Comparison of ENCODE assay signal across 26 cellular contexts in the genomic region with DNA sequence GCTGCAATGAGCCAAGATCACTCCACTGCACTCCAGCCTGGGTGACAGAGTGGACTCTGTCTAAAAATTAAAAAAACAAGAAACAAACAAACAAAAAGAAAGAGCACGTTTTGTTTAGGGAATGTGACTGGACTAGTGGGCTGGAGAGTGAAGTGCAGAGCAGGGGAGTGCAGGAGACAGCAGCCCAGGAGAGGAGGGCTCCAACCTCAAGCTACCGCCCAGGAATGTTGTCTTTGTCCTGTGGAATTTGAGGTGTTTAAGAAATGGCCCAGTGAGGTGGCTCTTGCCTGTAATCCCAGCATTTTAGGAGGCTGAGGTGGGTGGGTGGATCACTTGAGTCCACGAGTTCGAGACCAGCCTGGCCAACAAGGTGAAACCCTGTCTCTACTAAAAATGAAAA. TPM values are rescaled to one million over a fixed set of nuclear protein-coding genes. Genes with fewer than 3 reads are reported as not detected.
DNase-seq lines count a peak whose midpoint lies in the region; ATAC-seq, FAIRE-seq and TF ChIP-seq lines count a peak whose summit lies in the region.
"Had no signal": no experiment of that assay in that cellular context is flagged by ENCODE, and none has a peak within 500 bp of the region (broad histone marks: within the 10 kb centered on the region; RNA-seq: fewer than 3 reads in every experiment).

No MANE protein-coding gene starts in this region.

- no peaks in the 10 kb centered on the region for H3K36me3 ChIP-seq in HepG2 (replicated peaks in 1 of 2; ENCODE audit: control insufficient read depth in 1 of 2, insufficient read depth in 2 of 2, low read length in 2 of 2)
- no peaks in the 10 kb centered on the region for H3K36me3 ChIP-seq in right lobe of liver
- no peaks in the 10 kb centered on the region for H3K36me3 ChIP-seq in GM23248 (ENCODE audit: low read depth)
- no peaks in the 10 kb centered on the region for H3K36me3 ChIP-seq in tibial nerve
- H3K36me3 ChIP-seq: BE2C, SJSA1 had no signal

- H3K27me3 ChIP-seq in HepG2 (ENCODE audit: control insufficient read depth in 1 of 2, insufficient read depth in 2 of 2, low read length in 2 of 2), result no peaks in the 10 kb centered on the region
- H3K27me3 ChIP-seq in right lobe of liver, result no peaks in the 10 kb centered on the region
- H3K27me3 ChIP-seq in GM23248 (replicated peaks; ENCODE audit: insufficient read depth), result 0 out of 2 replicates have a peak, but pooled peaks cover 6% of the 10 kb centered on the region
- no peaks in the 10 kb centered on the region for H3K27me3 ChIP-seq in tibial nerve
- H3K27me3 ChIP-seq: BE2C had no signal

- in situ Hi-C loops in HepG2 (cut with HindIII; ENCODE audit: extremely low pct_ligation_motif_present, low pct_unique_long_range_greater_than_20kb) (no loop called here), GM23248 (cut with MboI) (no loop called here)

- TF ChIP-seq EP300 in HepG2 (IDR thresholded peaks at IDR 0.05; ENCODE audit: low read depth in 2 of 2, low read length in 2 of 2) (no peak), HepG2 (CRISPR knock-in tag; IDR thresholded peaks at IDR 0.05; ENCODE audit: borderline replicate concordance) (no peak), tibial nerve (IDR thresholded peaks at IDR 0.05) (no peak)

- no peak for DNase-seq in HepG2 (ENCODE audit: low spot score)
- DNase-seq in right lobe of liver, result no peak
- peak; percentile 12 for DNase-seq in WTC11 (ENCODE audit: low spot score)
- DNase-seq in iPS DF 19.7 (ENCODE audit: low read depth, low spot score), result peak; percentile 35
- no peak for DNase-seq in type B pancreatic cell (ENCODE audit: extremely low spot score, unreplicated experiment)
- no peak for DNase-seq in GM23248
- no peak for DNase-seq in NCI-H2227 treated with DMSO at 0.1 percent for 48 hours (lab: John Stamatoyannopoulos, UW)
- DNase-seq in tibial nerve (ENCODE audit: low spot score in 2 of 2), result no peak
- DNase-seq: 8988T, ACHN, BE2C, Calu3, GOT3, Kasumi-1, NCI-H1092 treated with DMSO at 0.1 percent for 48 hours, NCI-H1436, NCI-H187 treated with DMSO at 0.1 percent for 48 hours, NCI-H2107, NCI-H446, NCI-H524 treated with DMSO at 0.1 percent for 48 hours, NCI-H774, Right ventricle myocardium superior, RPMI8226 had no signal

- H3K27ac ChIP-seq in HepG2 (ENCODE audit: extremely low read length, insufficient read depth, low read length), result no peak overlapping the region
- no peak overlapping the region for H3K27ac ChIP-seq in right lobe of liver
- H3K27ac ChIP-seq in GM23248, result no peak overlapping the region
- no peak overlapping the region for H3K27ac ChIP-seq in tibial nerve
- H3K27ac ChIP-seq: HL-60, SJSA1 had no signal

- no peaks in the 10 kb centered on the region; the same call in 1 of the 2 replicates for H3K9me3 Mint-ChIP-seq in WTC11
- no peaks in the 10 kb centered on the region for H3K9me3 Mint-ChIP-seq in type B pancreatic cell

- H3K9me3 ChIP-seq in HepG2 (ENCODE audit: low read length), result no peaks in the 10 kb centered on the region
- H3K9me3 ChIP-seq in right lobe of liver, result no peaks in the 10 kb centered on the region
- no peaks in the 10 kb centered on the region for H3K9me3 ChIP-seq in GM23248 (ENCODE audit: low read depth)
- H3K9me3 ChIP-seq in tibial nerve, result no peaks in the 10 kb centered on the region
- H3K9me3 ChIP-seq: BE2C, SJSA1 had no signal

- H3K9ac ChIP-seq in HepG2 (ENCODE audit: insufficient read depth, low read depth, low read length) (no peak overlapping the region), GM23248 (no peak overlapping the region)

- BruUV-seq in HepG2 (replicated peaks; lab: Mats Ljungman, UMichigan), result no TSS peak

- intact Hi-C loops in HepG2 (cut with micrococcal nuclease; ENCODE audit: unreplicated experiment) (no loop called here), right lobe of liver (cut with DNase I) (no loop called here)

- H2AFZ ChIP-seq in HepG2 (ENCODE audit: low read length), result no peak overlapping the region
- H2AFZ ChIP-seq in GM23248, result no peak overlapping the region

- H3K4me3 ChIP-seq in HepG2 (replicated peaks in 1 of 3; ENCODE audit: insufficient read depth in 1 of 3, low read depth in 2 of 3, low read length in 3 of 3) (no peak overlapping the region), right lobe of liver (no peak overlapping the region), GM23248 (no peak overlapping the region), tibial nerve (no peak overlapping the region)
- H3K4me3 ChIP-seq: SJSA1 had no signal

- H3K4me3 Mint-ChIP-seq in WTC11 (no peak overlapping the region), type B pancreatic cell (no peak overlapping the region)
- H3K4me3 Mint-ChIP-seq: CD14-positive monocyte had no signal

- no peak for FAIRE-seq in HepG2 (lab: Jason Lieb, UNC)

- H3K4me1 ChIP-seq in HepG2 (ENCODE audit: insufficient read depth, low read length) (peaks cover 7% of the 10 kb centered on the region), right lobe of liver (no peaks in the 10 kb centered on the region), GM23248 (ENCODE audit: insufficient read depth) (no peaks in the 10 kb centered on the region), tibial nerve (no peaks in the 10 kb centered on the region)
- H3K4me1 ChIP-seq: BE2C, SJSA1 had no signal

- POLR2A ChIA-PET in HepG2 (lab: Yijun Ruan, JAX), result no interaction called here
- POLR2A ChIA-PET in WTC11 (lab: Charles Lee), result interaction anchor here (0.6 to 1.2 kb wide), 2 partner anchors 42 to 1211 kb away, joined by 4 read pairs; a partner anchor contains a TSS

- no peak overlapping the region for H3K27ac Mint-ChIP-seq in WTC11
- no peak overlapping the region for H3K27ac Mint-ChIP-seq in type B pancreatic cell

- H3K36me3 Mint-ChIP-seq in WTC11, result no peaks in the 10 kb centered on the region
- H3K36me3 Mint-ChIP-seq in type B pancreatic cell, result no peaks in the 10 kb centered on the region
- H3K36me3 Mint-ChIP-seq: CD14-positive monocyte had no signal

- no peaks in the 10 kb centered on the region for H3F3A ChIP-seq in GM23248 (ENCODE audit: insufficient read depth)

- no peaks in the 10 kb centered on the region for H3K9me2 ChIP-seq in GM23248 (ENCODE audit: insufficient read depth)

- H3K4me2 ChIP-seq in HepG2 (ENCODE audit: low read depth, low read length) (no peak overlapping the region), GM23248 (ENCODE audit: unreplicated experiment) (no peak overlapping the region)

- H3K4me1 Mint-ChIP-seq in WTC11 (peaks cover 11% of the 10 kb centered on the region; the same call in 1 of the 2 replicates), type B pancreatic cell (ENCODE audit: unreplicated experiment) (no peaks in the 10 kb centered on the region)

- H4K20me1 ChIP-seq in HepG2 (ENCODE audit: insufficient read depth, low read length), result no peaks in the 10 kb centered on the region
- H4K20me1 ChIP-seq in GM23248 (ENCODE audit: insufficient read depth), result no peaks in the 10 kb centered on the region

- ATAC-seq in HepG2, result peak; percentile 59
- no peak for ATAC-seq in right lobe of liver
- peak; percentile 88 for ATAC-seq in WTC11

- H3K27me3 Mint-ChIP-seq in WTC11 (ENCODE audit: low read depth) (no peaks in the 10 kb centered on the region), type B pancreatic cell (no peaks in the 10 kb centered on the region)

- no peak for TF ChIP-seq POLR2A in HepG2 (IDR thresholded peaks at IDR 0.05; ENCODE audit: insufficient read depth in 1 of 2, low read depth in 2 of 2, low read length in 2 of 2)
- no peak for TF ChIP-seq POLR2A in right lobe of liver (IDR thresholded peaks at IDR 0.05)
- TF ChIP-seq POLR2A in tibial nerve (IDR thresholded peaks at IDR 0.05), result no peak

- H3K79me2 ChIP-seq in HepG2 (ENCODE audit: insufficient read depth, low read length) (no peaks in the 10 kb centered on the region), GM23248 (ENCODE audit: insufficient read depth) (no peaks in the 10 kb centered on the region)

- CTCF ChIA-PET in HepG2 (lab: Yijun Ruan, JAX; ENCODE audit: low intra/inter-chr PET ratio, low total read pairs), result no interaction called here
- CTCF ChIA-PET in WTC11 (lab: Charles Lee), result interaction anchor here (1.0 to 1.3 kb wide), 4 partner anchors 14 to 42 kb away, joined by 3 to 6 read pairs (median 4); no protein-coding TSS in a partner anchor

- TF ChIP-seq CTCF in HepG2 (CRISPR knock-in tag; IDR thresholded peaks at IDR 0.05) (no peak), right lobe of liver (IDR thresholded peaks at IDR 0.05) (no peak), WTC11 (IDR thresholded peaks at IDR 0.05) (no peak), type B pancreatic cell (conservative IDR thresholded peaks at IDR 0.05) (peak; percentile 20), tibial nerve (IDR thresholded peaks at IDR 0.05) (no peak)

- no peak for TF ChIP-seq RAD21 in HepG2 (CRISPR knock-in tag; IDR thresholded peaks at IDR 0.05)

- 46% methylated on average over 4 of the region's 4 CpGs for WGBS in HepG2 (ENCODE audit: low lambda C conversion rate)
- WGBS in right lobe of liver (ENCODE audit: insufficient coverage, low coverage, low lambda C conversion rate, missing lambda C conversion rate), result 72% methylated on average over 3 of the region's 4 CpGs
- 68 to 69% methylated on average over 4 of the region's 4 CpGs for WGBS in GM23248 (ENCODE audit: low coverage in 1 of 2, low lambda C conversion rate in 2 of 2, missing lambda C conversion rate in 2 of 2), 2 experiments
- WGBS in tibial nerve, 2 donors, result 65 to 66% methylated on average over 4 of the region's 4 CpGs

RNA-seq across cellular contexts. Expression of a gene that starts 42.4 kb away (rescaled TPM):
- total RNA-seq in HepG2 (2016; rRNA removed; fragmentation: Illumina TruSeq; extraction: Trizol) (53.9 and 75.1 TPM in 2 replicates), right lobe of liver (1 to 10 TPM; 4.5 to 9.3 (median 7.1) TPM), WTC11 (2021) (111 to 120 TPM (median 113 TPM) in 3 replicates), type B pancreatic cell (ENCODE audit: low replicate concordance) (39.4 and 67.8 TPM in 2 replicates), tibial nerve (10 to 100 TPM; 13.3 to 21.4 (median 17.8) TPM)
- 9.8 and 10.6 TPM in 2 replicates for total RNA-seq in HepG2 (2016; cell fraction: cytosol; rRNA removed; fragmentation: Illumina TruSeq; extraction: Trizol; ENCODE audit: low read depth)
- total RNA-seq in HepG2 (2016; cell fraction: insoluble cytoplasmic fraction; rRNA removed; fragmentation: Illumina TruSeq; extraction: Trizol), result 53.0 and 76.9 TPM in 2 replicates
- 20.9 and 22.0 TPM in 2 replicates for total RNA-seq in HepG2 (2016; cell fraction: membrane; rRNA removed; fragmentation: Illumina TruSeq; extraction: Trizol)
- 50.0 and 51.5 TPM in 2 replicates for total RNA-seq in HepG2 (2016; cell fraction: nucleus; rRNA removed; fragmentation: Illumina TruSeq; extraction: Trizol)
- polyA plus RNA-seq in HepG2 (2011; rRNA removed) (31.6 and 48.7 TPM in 2 replicates), GM23248 (2016; fragmentation: Nextera tagmentation; extraction: Ambion mirVana) (17.6 and 21.4 TPM in 2 replicates)
- polyA plus RNA-seq in HepG2 (2011; cell fraction: cytosol; rRNA removed), result 21.4 and 26.3 TPM in 2 replicates
- polyA plus RNA-seq in HepG2 (2011; cell fraction: nucleus; rRNA removed), result 15.3 and 16.2 TPM in 2 replicates
- polyA plus RNA-seq in HepG2 (2012), result 15.0 and 24.0 TPM in 2 replicates
- 1.7 and 1.9 TPM in 2 replicates for polyA plus RNA-seq in HepG2 (2016; cell fraction: cytosol; fragmentation: Illumina TruSeq; extraction: Trizol; ENCODE audit: low read depth)
- polyA plus RNA-seq in HepG2 (2016; cell fraction: insoluble cytoplasmic fraction; fragmentation: Illumina TruSeq; extraction: Trizol; ENCODE audit: low read depth), result 41.8 and 50.5 TPM in 2 replicates
- polyA plus RNA-seq in HepG2 (2016; cell fraction: membrane; fragmentation: Illumina TruSeq; extraction: Trizol; ENCODE audit: low read depth), result 6.2 and 6.4 TPM in 2 replicates
- polyA plus RNA-seq in HepG2 (2016; cell fraction: nucleus; fragmentation: Illumina TruSeq; extraction: Trizol; ENCODE audit: insufficient read depth, low read depth), result 37.1 and 45.5 TPM in 2 replicates
- 30.9 and 42.6 TPM in 2 replicates for polyA minus RNA-seq in HepG2 (2011; rRNA and poly(A)+ RNA removed; ENCODE audit: low replicate concordance)
- 17.9 and 20.3 TPM in 2 replicates for polyA minus RNA-seq in HepG2 (2011; cell fraction: cytosol; rRNA and poly(A)+ RNA removed)
- polyA minus RNA-seq in HepG2 (2011; cell fraction: nucleus; rRNA and poly(A)+ RNA removed), result 88.8 and 102 TPM in 2 replicates
- total RNA-seq in GM23248 (2014; rRNA removed; shearing (Covaris generic)), result 10.9 and 14.1 TPM in 2 replicates

Comparison
In these comparisons a context has a peak if more than half of its experiments do, and no peak if none do; other contexts are left out.
1. ATAC-seq: peak in HepG2 (single experiment) and WTC11 (single experiment); none in right lobe of liver (0 of 4).
2. DNase-seq: peak in WTC11 (single experiment) and iPS DF 19.7 (single experiment); none in HepG2 (single experiment), right lobe of liver (0 of 3), type B pancreatic cell (single experiment), GM23248 (single experiment), NCI-H2227 treated with DMSO at 0.1 percent for 48 hours (single experiment) and tibial nerve (0 of 2).